Comparison of ENCODE assay signal across 1 cellular context in the genomic region with DNA sequence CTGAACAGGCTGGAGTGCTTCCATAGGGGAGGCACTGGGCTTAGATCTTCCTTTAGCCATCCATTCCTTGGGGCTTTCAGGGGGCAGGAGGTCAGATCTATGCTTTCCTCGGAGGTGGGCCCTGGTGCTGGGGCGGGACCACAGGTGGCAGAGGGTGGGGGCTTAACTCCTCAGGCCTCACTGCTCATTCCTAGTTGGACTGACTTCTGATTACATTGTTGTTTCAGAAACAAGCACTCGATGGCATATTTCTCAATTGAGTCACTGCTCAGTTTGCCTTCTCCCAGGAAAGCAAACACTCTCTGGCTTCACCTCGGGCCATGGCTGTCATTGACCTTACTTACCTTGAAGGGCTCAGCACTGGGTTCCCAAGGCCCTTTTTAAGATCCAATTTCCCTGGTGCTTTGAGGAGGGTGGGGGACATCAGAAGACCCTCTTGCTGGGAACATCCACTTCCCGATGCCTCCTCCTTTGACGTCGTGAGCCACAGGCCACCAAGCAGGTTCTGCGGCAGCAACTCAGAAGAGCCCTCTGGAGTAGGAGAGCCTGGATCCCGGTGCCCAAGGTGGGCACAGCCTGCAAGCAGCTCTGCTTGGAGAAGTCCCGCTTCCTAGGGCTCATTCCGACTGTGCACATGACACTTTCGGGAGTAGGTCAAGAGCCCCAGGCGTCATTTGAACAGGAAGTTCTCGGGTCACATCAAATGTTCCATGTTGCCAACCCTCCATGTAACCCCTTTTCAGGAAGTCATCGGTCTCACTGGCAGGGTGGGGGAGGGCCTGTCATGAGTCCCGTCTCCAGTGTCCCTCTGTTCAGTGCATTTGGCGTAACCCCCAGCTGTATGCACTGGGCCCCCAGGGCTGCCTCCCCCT.
A peak's percentile ranks its signal among the peaks of the same experiment; 100 is the strongest.
TF ChIP-seq lines count a peak whose summit lies in the region.

No MANE protein-coding gene starts in this region.

TF ChIP-seq in HepG2, 621 proteins besides CTCF, POLR2A, EP300 and RAD21 (continued from another document):
- peak; percentile 74 for TF ChIP-seq RCOR2 (CRISPR knock-in tag; IDR thresholded peaks at IDR 0.05)
- peak; percentile 56; the same call in 1 of the 2 replicates for TF ChIP-seq SOX13 (IDR thresholded peaks at IDR 0.05)
- TF ChIP-seq SOX13 (CRISPR knock-in tag; conservative IDR thresholded peaks at IDR 0.05 in 1 of 2, IDR thresholded peaks at IDR 0.05 in 1 of 2) = peak in 1 of 2 experiments; percentile 88; a peak in 2 of 4 replicates
- TF ChIP-seq, protein P1, sequence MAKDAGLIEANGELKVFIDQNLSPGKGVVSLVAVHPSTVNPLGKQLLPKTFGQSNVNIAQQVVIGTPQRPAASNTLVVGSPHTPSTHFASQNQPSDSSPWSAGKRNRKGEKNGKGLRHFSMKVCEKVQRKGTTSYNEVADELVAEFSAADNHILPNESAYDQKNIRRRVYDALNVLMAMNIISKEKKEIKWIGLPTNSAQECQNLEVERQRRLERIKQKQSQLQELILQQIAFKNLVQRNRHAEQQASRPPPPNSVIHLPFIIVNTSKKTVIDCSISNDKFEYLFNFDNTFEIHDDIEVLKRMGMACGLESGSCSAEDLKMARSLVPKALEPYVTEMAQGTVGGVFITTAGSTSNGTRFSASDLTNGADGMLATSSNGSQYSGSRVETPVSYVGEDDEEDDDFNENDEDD (CRISPR knock-in tag; IDR thresholded peaks at IDR 0.05; ENCODE audit: borderline replicate concordance) = peak; percentile 46; the same call in 1 of the 2 replicates
- TF ChIP-seq ZNF720 (CRISPR knock-in tag; IDR thresholded peaks at IDR 0.05) = no peak
- no peak for TF ChIP-seq GABPB1 (CRISPR knock-in tag; IDR thresholded peaks at IDR 0.05)
- TF ChIP-seq, protein P2, sequence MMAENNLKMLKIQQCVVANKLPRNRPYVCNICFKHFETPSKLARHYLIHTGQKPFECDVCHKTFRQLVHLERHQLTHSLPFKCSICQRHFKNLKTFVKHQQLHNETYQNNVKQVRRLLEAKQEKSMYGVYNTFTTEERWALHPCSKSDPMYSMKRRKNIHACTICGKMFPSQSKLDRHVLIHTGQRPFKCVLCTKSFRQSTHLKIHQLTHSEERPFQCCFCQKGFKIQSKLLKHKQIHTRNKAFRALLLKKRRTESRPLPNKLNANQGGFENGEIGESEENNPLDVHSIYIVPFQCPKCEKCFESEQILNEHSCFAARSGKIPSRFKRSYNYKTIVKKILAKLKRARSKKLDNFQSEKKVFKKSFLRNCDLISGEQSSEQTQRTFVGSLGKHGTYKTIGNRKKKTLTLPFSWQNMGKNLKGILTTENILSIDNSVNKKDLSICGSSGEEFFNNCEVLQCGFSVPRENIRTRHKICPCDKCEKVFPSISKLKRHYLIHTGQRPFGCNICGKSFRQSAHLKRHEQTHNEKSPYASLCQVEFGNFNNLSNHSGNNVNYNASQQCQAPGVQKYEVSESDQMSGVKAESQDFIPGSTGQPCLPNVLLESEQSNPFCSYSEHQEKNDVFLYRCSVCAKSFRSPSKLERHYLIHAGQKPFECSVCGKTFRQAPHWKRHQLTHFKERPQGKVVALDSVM (CRISPR knock-in tag; IDR thresholded peaks at IDR 0.05) = no peak
- TF ChIP-seq ZFP37 (CRISPR knock-in tag; IDR thresholded peaks at IDR 0.05; ENCODE audit: borderline replicate concordance) = no peak
- TF ChIP-seq TOE1 (CRISPR knock-in tag; IDR thresholded peaks at IDR 0.05) = no peak
